Comparison of ENCODE assay signal across 26 cellular contexts in the genomic region with DNA sequence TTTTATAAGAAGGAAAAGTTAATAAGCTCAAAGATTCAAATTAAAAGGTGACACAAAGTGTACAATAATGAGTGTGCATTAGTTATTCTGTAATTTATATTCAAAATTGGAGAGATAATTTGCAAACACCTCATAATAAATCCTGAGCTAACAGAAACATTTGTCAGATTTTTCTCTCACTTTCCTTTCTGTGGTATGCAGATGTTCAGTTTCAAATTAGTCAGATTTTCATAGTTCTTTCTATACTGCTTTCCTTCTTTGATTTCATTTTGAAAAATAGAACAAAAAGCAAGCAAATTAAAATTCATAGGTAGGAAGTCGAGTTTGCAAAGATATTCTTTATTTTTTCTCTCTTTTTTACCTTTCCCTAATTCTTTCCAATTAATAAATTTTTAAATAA.
"Had no signal": no experiment of that assay in that cellular context is flagged by ENCODE, and none has a peak within 500 bp of the region (broad histone marks: within the 10 kb centered on the region; RNA-seq: fewer than 3 reads in every experiment).

No MANE protein-coding gene starts in this region.

- H3K4me2 ChIP-seq: PC-9 had no signal

- H3K4me1 ChIP-seq: Peyer's patch, SJCRH30 had no signal

- H3K9me3 ChIP-seq: Peyer's patch, SJCRH30 had no signal

- H3K27ac ChIP-seq: PC-9, Peyer's patch, SJCRH30 had no signal

- H3K36me3 ChIP-seq: Peyer's patch, SJCRH30 had no signal

- FAIRE-seq: HepG2 had no signal

- H3K27me3 ChIP-seq: Peyer's patch, SJCRH30 had no signal

- ATAC-seq: HepG2, Right ventricle myocardium inferior, SK-N-SH treated with all-trans-retinoic acid at 6 μM for 48 hours, T-helper 17 cell had no signal

- H3K4me3 ChIP-seq: PC-9, Peyer's patch, SJCRH30 had no signal

- H2AFZ ChIP-seq: PC-9 had no signal

- DNase-seq: IMR-90, Kasumi-1, KG1, MV-4-11, NCI-H1048, NCI-H1105, NCI-H1417 treated with DMSO at 0.1 percent for 48 hours, NCI-H146, NCI-H1694 treated with DMSO at 0.1 percent for 48 hours, NCI-H1930, NCI-H2081, NCI-H2107, NCI-H2227 treated with DMSO at 0.1 percent for 48 hours, NCI-H524, NCI-H526 treated with DMSO at 0.1 percent for 48 hours, NCI-H748 treated with DMSO at 0.1 percent for 48 hours, OCI-M1, PC-9, Peyer's patch, SHP77 treated with DMSO at 0.1 percent for 48 hours, SJCRH30, T-helper 1 cell, T-helper 17 cell had no signal
